ENCODE assay signal across 23 cellular contexts in the genomic region with DNA sequence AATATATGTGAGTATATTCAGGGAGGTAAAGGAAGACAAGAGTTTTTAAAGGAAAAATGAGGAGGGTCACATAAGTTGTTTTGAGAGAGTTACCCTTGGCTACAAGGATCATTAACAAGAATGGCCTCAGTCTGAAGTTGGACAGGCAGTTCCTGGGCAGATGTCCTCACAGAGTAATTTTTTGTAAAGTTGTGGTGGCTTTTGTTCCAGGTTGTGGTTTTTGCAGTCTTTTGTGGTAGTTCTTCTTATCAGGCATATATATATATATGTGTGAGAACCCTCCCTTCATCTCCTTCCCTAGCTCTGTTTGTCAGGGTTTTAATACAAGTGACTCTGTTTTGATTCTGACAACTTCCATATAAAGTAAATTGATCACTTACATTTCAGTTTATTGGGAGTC. TPM values are rescaled to one million over a fixed set of nuclear protein-coding genes. Genes with fewer than 3 reads are reported as not detected.
DNase-seq lines count a peak whose midpoint lies in the region; ATAC-seq, FAIRE-seq and TF ChIP-seq lines count a peak whose summit lies in the region.
"Had no signal": no experiment of that assay in that cellular context is flagged by ENCODE, and none has a peak within 500 bp of the region (broad histone marks: within the 10 kb centered on the region; RNA-seq: fewer than 3 reads in every experiment).

No MANE protein-coding gene starts in this region.

- CTCF ChIA-PET in GM12878 (lab: Yijun Ruan, JAX), result interaction anchor here (1.2 kb wide), 1 partner anchor 149 kb away, joined by 3 read pairs; the partner anchor contains the start of gene CEP120

- POLR2A ChIA-PET in GM12878 (lab: Charles Lee), result no interaction called here

- in situ Hi-C loops in GM12878 (cut with MboI), result no loop called here

- ATAC-seq in GM18508 (IDR thresholded peaks at IDR 0.05; ENCODE audit: insufficient read depth, unreplicated experiment) (peak; percentile 55), GM21825 (IDR thresholded peaks at IDR 0.05; ENCODE audit: unreplicated experiment) (peak; percentile 54), GM12878 (peak; percentile 48)
- ATAC-seq: activated CD8-positive, alpha-beta T cell treated with anti-CD3 and anti-CD28 coated beads, Interleukin-2, amount 10 ng/mL, durations not matched to agents 7 days and 5 days; mucosa of descending colon; Panc1 had no signal

- peak overlapping the region; percentile 30; the same call in 1 of the 2 replicates for H3K27ac ChIP-seq in KMS-11
- H3K27ac ChIP-seq in GM12878 (ENCODE audit: control insufficient read depth, insufficient read depth), result no peak overlapping the region
- no peak overlapping the region for H3K27ac ChIP-seq in caudate nucleus (ENCODE audit: low read depth, low read length)
- no peak overlapping the region for H3K27ac ChIP-seq in prostate gland
- H3K27ac ChIP-seq: C4-2B, SJSA1, suprapubic skin had no signal

- SMC1A ChIA-PET in GM12878 (lab: Charles Lee; ENCODE audit: uncharacterized antibody, unreplicated experiment), result interaction anchor here (1.0 to 1.5 kb wide), 3 partner anchors 51 to 148 kb away, joined by 3 read pairs; no protein-coding TSS in a partner anchor

- BruUV-seq in GM12878 (replicated peaks; lab: Mats Ljungman, UMichigan), result no TSS peak

- H3K9ac ChIP-seq in KMS-11, result peak overlapping the region; percentile 11; the same call in 1 of the 2 replicates
- no peak overlapping the region for H3K9ac ChIP-seq in GM12878 (ENCODE audit: control insufficient read depth, insufficient read depth, low read length)

- H4K20me1 ChIP-seq in KMS-11 (ENCODE audit: insufficient read depth) (no peaks in the 10 kb centered on the region), GM12878 (ENCODE audit: control insufficient read depth, insufficient read depth) (no peaks in the 10 kb centered on the region)

- H3K79me2 ChIP-seq in KMS-11 (ENCODE audit: insufficient read depth, low read depth), result no peaks in the 10 kb centered on the region
- no peaks in the 10 kb centered on the region; the same call in 1 of the 2 replicates for H3K79me2 ChIP-seq in GM12878 (ENCODE audit: control insufficient read depth, insufficient read depth, low read length)

- H3K4me1 ChIP-seq in KMS-11 (ENCODE audit: low read depth, poor library complexity, severe bottlenecking) (peaks cover 25% of the 10 kb centered on the region), GM12878 (ENCODE audit: control insufficient read depth, insufficient read depth, low read length) (no peaks in the 10 kb centered on the region), prostate gland (replicated peaks) (no peaks in the 10 kb centered on the region)
- H3K4me1 ChIP-seq: SJSA1, suprapubic skin had no signal

- no peak for FAIRE-seq in GM12878 (lab: Jason Lieb, UNC)
- FAIRE-seq: GM12891 had no signal

- H3K36me3 ChIP-seq in KMS-11 (ENCODE audit: insufficient read depth) (no peaks in the 10 kb centered on the region), GM12878 (ENCODE audit: control insufficient read depth in 2 of 2, insufficient read depth in 2 of 2, low read length in 1 of 2) (peaks cover 0 to under 1% of the 10 kb centered on the region in 2 experiments; a peak in 1 of 4 replicates), prostate gland (no peaks in the 10 kb centered on the region)

- H3K27me3 ChIP-seq in KMS-11 (ENCODE audit: insufficient read depth, low read depth) (no peaks in the 10 kb centered on the region), GM12878 (replicated peaks in 1 of 2; ENCODE audit: control insufficient read depth in 2 of 2, insufficient read depth in 2 of 2, low read length in 1 of 2) (no peaks in the 10 kb centered on the region), prostate gland (replicated peaks; ENCODE audit: insufficient read depth) (no peaks in the 10 kb centered on the region)
- H3K27me3 ChIP-seq: SJSA1, suprapubic skin had no signal

- DNase-seq in GM12878 (ENCODE audit: low read depth, low spot score), result no peak
- no peak for DNase-seq in DMS153 treated with DMSO at 0.1 percent for 48 hours (lab: John Stamatoyannopoulos, UW; ENCODE audit: unreplicated experiment)
- DNase-seq in caudate nucleus (lab: John Stamatoyannopoulos, UW), result no peak
- DNase-seq in prostate gland (ENCODE audit: low spot score), result no peak
- DNase-seq in superior temporal gyrus (ENCODE audit: extremely low spot score), result no peak
- DNase-seq: ACHN; activated CD4-positive, CD25-positive, alpha-beta regulatory T cell; activated CD8-positive, alpha-beta T cell treated with anti-CD3 and anti-CD28 coated beads, Interleukin-2, amount 10 ng/mL, durations not matched to agents 7 days and 5 days; activated T-cell treated with anti-CD3 and anti-CD28 coated beads, Interleukin-2, amount 50 U/mL, for 48 hours; DMS 273 treated with DMSO at 0.1 percent for 48 hours; GDM1; mucosa of descending colon; NCI-H1436; NCI-H2171; stimulated activated CD4-positive, alpha-beta T cell treated with anti-CD3 and anti-CD28 coated beads, Interleukin-12 subunit alpha, Interleukin-12 subunit beta, amount 100 ng/mL, for 4 hours had no signal

- H3K4me2 ChIP-seq in KMS-11, result peak overlapping the region; percentile 77
- H3K4me2 ChIP-seq in GM12878 (ENCODE audit: control insufficient read depth, insufficient read depth), result no peak overlapping the region

- no peak for TF ChIP-seq RAD21 in GM12878 (IDR thresholded peaks at IDR 0.05; ENCODE audit: insufficient read depth, low read depth, low read length)

- no peak overlapping the region for H3K4me3 ChIP-seq in KMS-11 (IDR thresholded peaks at IDR 0.05; ENCODE audit: insufficient read depth, low read depth, low read length)
- H3K4me3 ChIP-seq in GM12878, result no peak overlapping the region
- no peak overlapping the region for H3K4me3 ChIP-seq in prostate gland
- H3K4me3 ChIP-seq: mucosa of descending colon, SJSA1, suprapubic skin had no signal

- H3K9me3 ChIP-seq in GM12878 (replicated peaks; ENCODE audit: control insufficient read depth, insufficient read depth, low read length) (no peaks in the 10 kb centered on the region; the same call in 2 of the 3 replicates), prostate gland (no peaks in the 10 kb centered on the region)
- H3K9me3 ChIP-seq: mucosa of descending colon, SJSA1, suprapubic skin had no signal

- intact Hi-C loops in GM12878 (cut with micrococcal nuclease; ENCODE audit: unreplicated experiment) (no loop called here), prostate gland (cut with DNase I) (no loop called here)

- RAD21 ChIA-PET in GM12878 (lab: Charles Lee; ENCODE audit: unreplicated experiment), result no interaction called here

- TF ChIP-seq POLR2A in GM12878 (IDR thresholded peaks at IDR 0.05; ENCODE audit: low read depth, low read length), result no peak
- TF ChIP-seq POLR2A in prostate gland (IDR thresholded peaks at IDR 0.05), result no peak

- no peak for TF ChIP-seq EP300 in GM12878 (IDR thresholded peaks at IDR 0.05; ENCODE audit: borderline replicate concordance in 1 of 2, control insufficient read depth in 1 of 2, low read depth in 2 of 2, low read length in 2 of 2)

- TF ChIP-seq CTCF in KMS-11 (conservative IDR thresholded peaks at IDR 0.05; ENCODE audit: low read depth, low read length) (no peak), GM12878 (IDR thresholded peaks at IDR 0.05 in 2 of 3, conservative IDR thresholded peaks at IDR 0.05 in 1 of 3; ENCODE audit: control insufficient read depth in 2 of 3, extremely low read depth in 1 of 3, insufficient read depth in 1 of 3, low read depth in 3 of 3, low read length in 3 of 3) (no peak), prostate gland (IDR thresholded peaks at IDR 0.05) (no peak)

- H2AFZ ChIP-seq in KMS-11 (ENCODE audit: low read depth) (no peak overlapping the region), GM12878 (ENCODE audit: control insufficient read depth, low read depth, low read length) (no peak overlapping the region)

TF ChIP-seq in GM12878, 131 proteins besides CTCF, POLR2A, EP300 and RAD21:
- TF ChIP-seq MEF2A (IDR thresholded peaks at IDR 0.05; ENCODE audit: insufficient read depth, low read depth, low read length), result no peak
- TF ChIP-seq RCOR1 (conservative IDR thresholded peaks at IDR 0.05; ENCODE audit: low read depth, low read length), result no peak
- peak; percentile 55; the same call in 1 of the 2 replicates for TF ChIP-seq RUNX3 (IDR thresholded peaks at IDR 0.05; ENCODE audit: low read length)
- no peak for TF ChIP-seq NR2C1 (IDR thresholded peaks at IDR 0.05)
- TF ChIP-seq, protein P1, sequence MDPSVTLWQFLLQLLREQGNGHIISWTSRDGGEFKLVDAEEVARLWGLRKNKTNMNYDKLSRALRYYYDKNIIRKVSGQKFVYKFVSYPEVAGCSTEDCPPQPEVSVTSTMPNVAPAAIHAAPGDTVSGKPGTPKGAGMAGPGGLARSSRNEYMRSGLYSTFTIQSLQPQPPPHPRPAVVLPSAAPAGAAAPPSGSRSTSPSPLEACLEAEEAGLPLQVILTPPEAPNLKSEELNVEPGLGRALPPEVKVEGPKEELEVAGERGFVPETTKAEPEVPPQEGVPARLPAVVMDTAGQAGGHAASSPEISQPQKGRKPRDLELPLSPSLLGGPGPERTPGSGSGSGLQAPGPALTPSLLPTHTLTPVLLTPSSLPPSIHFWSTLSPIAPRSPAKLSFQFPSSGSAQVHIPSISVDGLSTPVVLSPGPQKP (IDR thresholded peaks at IDR 0.05; ENCODE audit: low read depth, low read length), result no peak
- TF ChIP-seq CBX3 (IDR thresholded peaks at IDR 0.05; ENCODE audit: borderline replicate concordance, low read depth), result no peak

RNA-seq across cellular contexts. Expression of gene CSNK1G3, which starts 60.0 kb away (rescaled TPM):
- total RNA-seq in GM12878 (2013; cell fraction: nucleolus; rRNA removed), result 40.9 and 47.6 TPM in 2 replicates
- total RNA-seq in GM12878 (2014; rRNA removed) (20.2 and 20.3 TPM in 2 replicates), GM12878 (2014; rRNA removed; fragmentation: Illumina TruSeq; extraction: Trizol) (22.4 and 22.9 TPM in 2 replicates), GM12878 (2021) (24.1 and 27.5 TPM in 2 replicates), prostate gland (10 to 100 TPM; 37.1 to 43.1 TPM)
- 5.7 TPM for polyA plus RNA-seq in GM12878 (2011; ENCODE audit: low read depth)
- polyA plus RNA-seq in GM12878 (2011; rRNA removed) (14.4 and 26.1 TPM in 2 replicates), GM12878 (2014; fragmentation: Illumina TruSeq; extraction: Trizol) (19.5 and 26.6 TPM in 2 replicates), GM12878 (2014; fragmentation: Nextera tagmentation; extraction: Ambion mirVana) (1 to 10 TPM; 7.4 to 7.8 TPM), GM12878 (2014; rRNA removed) (10.6 and 16.3 TPM in 2 replicates), GM12878 (2016; fragmentation: Nextera tagmentation; extraction: Ambion mirVana) (10 to 100 TPM; 16.2 to 20.5 TPM)
- polyA plus RNA-seq in GM12878 (2011; cell fraction: cytosol; rRNA removed), result 5.5 and 5.7 TPM in 2 replicates
- 8.2 and 8.8 TPM in 2 replicates for polyA plus RNA-seq in GM12878 (2011; cell fraction: nucleus; rRNA removed)
- polyA plus RNA-seq in GM12878 (2012), result 9.3 and 12.8 TPM in 2 replicates
- polyA minus RNA-seq in GM12878 (2011; rRNA and poly(A)+ RNA removed), result 16.2 and 38.3 TPM in 2 replicates
- polyA minus RNA-seq in GM12878 (2011; cell fraction: cytosol; rRNA and poly(A)+ RNA removed), result 14.7 TPM in 2 replicates
- polyA minus RNA-seq in GM12878 (2011; cell fraction: nucleus; rRNA and poly(A)+ RNA removed), result 16.1 and 31.4 TPM in 2 replicates
